12 cellular contexts compared by ENCODE assay signal in genomic region chr7:19079066-19079465, GRCh38. TPM values are rescaled to one million over a fixed set of nuclear protein-coding genes. Genes with fewer than 3 reads are reported as not detected.
DNase-seq lines count a peak whose midpoint lies in the region; ATAC-seq and TF ChIP-seq lines count a peak whose summit lies in the region.
"Had no signal": no experiment of that assay in that cellular context is flagged by ENCODE, and none has a peak within 500 bp of the region (broad histone marks: within the 10 kb centered on the region; RNA-seq: fewer than 3 reads in every experiment).

No MANE protein-coding gene starts in this region.

- H3K4me1 ChIP-seq in smooth muscle cell (ENCODE audit: low read depth), result no peaks in the 10 kb centered on the region

- 26% methylated on average over 4 of the region's 4 CpGs for WGBS in smooth muscle cell (ENCODE audit: low lambda C conversion rate)

- no peaks in the 10 kb centered on the region for H4K20me1 ChIP-seq in smooth muscle cell (ENCODE audit: low read depth)

- H3K4me1 Mint-ChIP-seq in activated T-cell treated with anti-CD3 and anti-CD28 coated beads, Interleukin-2, amount 50 U/mL, for 4 hours (ENCODE audit: low read depth), result no peaks in the 10 kb centered on the region

- H3K36me3 Mint-ChIP-seq in activated T-cell treated with anti-CD3 and anti-CD28 coated beads, Interleukin-2, amount 50 U/mL, for 4 hours (ENCODE audit: insufficient read depth), result no peaks in the 10 kb centered on the region

- no peak overlapping the region for H3K4me3 ChIP-seq in SK-N-MC
- no peak overlapping the region for H3K4me3 ChIP-seq in smooth muscle cell

- peak overlapping the region; percentile 74 for H3K27ac ChIP-seq in SK-N-MC
- peak overlapping the region; percentile 50 for H3K27ac ChIP-seq in smooth muscle cell (ENCODE audit: low read depth)
- H3K27ac ChIP-seq: HL-60 had no signal

- H3K9ac ChIP-seq in SK-N-MC (ENCODE audit: insufficient read length), result no peak overlapping the region
- H3K9ac ChIP-seq in smooth muscle cell (ENCODE audit: low read depth), result no peak overlapping the region

- H3K27me3 Mint-ChIP-seq in activated T-cell treated with anti-CD3 and anti-CD28 coated beads, Interleukin-2, amount 50 U/mL, for 4 hours (ENCODE audit: low read depth), result no peaks in the 10 kb centered on the region

- peaks cover 75% of the 10 kb centered on the region for H3K36me3 ChIP-seq in SK-N-MC (ENCODE audit: insufficient read depth, low read length)
- H3K36me3 ChIP-seq in smooth muscle cell (ENCODE audit: low read depth), result no peaks in the 10 kb centered on the region

- TF ChIP-seq CTCF in smooth muscle cell (IDR thresholded peaks at IDR 0.05; ENCODE audit: borderline replicate concordance, insufficient read depth, poor library complexity, severe bottlenecking), result no peak

- H3K9me3 Mint-ChIP-seq in activated T-cell treated with anti-CD3 and anti-CD28 coated beads, Interleukin-2, amount 50 U/mL, for 4 hours, result peaks cover 3% of the 10 kb centered on the region

- DNase-seq in HCEC 1CT (peak; percentile 74), SK-N-MC (ENCODE audit: low read depth, low spot score) (no peak), fibroblast of gingiva (ENCODE audit: low read depth) (peak; percentile 84), smooth muscle cell (lab: John Stamatoyannopoulos, UW; ENCODE audit: unreplicated experiment) (no peak), DMS53 treated with DMSO at 0.1 percent for 48 hours (lab: John Stamatoyannopoulos, UW; ENCODE audit: unreplicated experiment) (no peak), retina (no peak)
- DNase-seq in activated T-cell treated with anti-CD3 and anti-CD28 coated beads, Interleukin-2, amount 50 U/mL, for 4 hours, result no peak
- DNase-seq: NCI-H1092 treated with DMSO at 0.1 percent for 48 hours, NCI-H526 had no signal

- H3K9me3 ChIP-seq in SK-N-MC (ENCODE audit: low read depth, low read length) (peaks cover 21% of the 10 kb centered on the region), smooth muscle cell (replicated peaks; ENCODE audit: low read depth) (no peaks in the 10 kb centered on the region)

- no peak overlapping the region for H3K4me3 Mint-ChIP-seq in activated T-cell treated with anti-CD3 and anti-CD28 coated beads, Interleukin-2, amount 50 U/mL, for 4 hours

- ATAC-seq in activated T-cell treated with anti-CD3 and anti-CD28 coated beads, Interleukin-2, amount 50 U/mL, for 4 hours, result no peak
- ATAC-seq: activated CD4-positive, CD25-positive, alpha-beta regulatory T cell treated with anti-CD3 and anti-CD28 coated beads, Interleukin-2, amount 50 U/mL, for 24 hours had no signal

- no peaks in the 10 kb centered on the region for H3K27me3 ChIP-seq in smooth muscle cell (ENCODE audit: low read depth)

- H3K79me2 ChIP-seq in smooth muscle cell (ENCODE audit: low read depth), result peaks cover 28% of the 10 kb centered on the region

- no peak overlapping the region for H2AFZ ChIP-seq in smooth muscle cell (ENCODE audit: low read depth)

- peak overlapping the region; percentile 11 for H3K4me2 ChIP-seq in smooth muscle cell

- H3F3A ChIP-seq in smooth muscle cell (ENCODE audit: low read depth), result no peaks in the 10 kb centered on the region

RNA-seq across cellular contexts. Expression of gene TWIST1, which starts 38.4 kb away (rescaled TPM):
- total RNA-seq in smooth muscle cell, result 33.2 and 51.3 TPM in 2 replicates
- polyA plus RNA-seq in smooth muscle cell, result 45.6 and 58.0 TPM in 2 replicates
- total RNA-seq in activated T-cell treated with anti-CD3 and anti-CD28 coated beads, Interleukin-2, amount 50 U/mL, for 4 hours, result 1 to 10 TPM in 1 of 3 donors, under 1 TPM in 2; 0.15 to 2.4 (median 0.95) TPM
- total RNA-seq: epithelial cell of proximal tubule had no signal

Comparison
In these comparisons a context has a peak if more than half of its experiments do, and no peak if none do; other contexts are left out.
1. DNase-seq: peak in HCEC 1CT (single experiment) and fibroblast of gingiva (single experiment); none in SK-N-MC (single experiment), smooth muscle cell (single experiment), DMS53 treated with DMSO at 0.1 percent for 48 hours (single experiment), retina (single experiment) and activated T-cell treated with anti-CD3 and anti-CD28 coated beads, Interleukin-2, amount 50 U/mL, for 4 hours (single experiment).